ENCODE assay signal across 1 cellular context in genomic region chr16:15073101-15073500, GRCh38.
TF ChIP-seq lines count a peak whose summit lies in the region.

No MANE protein-coding gene starts in this region.

TF ChIP-seq in GM23338, 12 proteins besides CTCF, POLR2A, EP300 and RAD21 (continued from another document):
- TF ChIP-seq, protein P1, sequence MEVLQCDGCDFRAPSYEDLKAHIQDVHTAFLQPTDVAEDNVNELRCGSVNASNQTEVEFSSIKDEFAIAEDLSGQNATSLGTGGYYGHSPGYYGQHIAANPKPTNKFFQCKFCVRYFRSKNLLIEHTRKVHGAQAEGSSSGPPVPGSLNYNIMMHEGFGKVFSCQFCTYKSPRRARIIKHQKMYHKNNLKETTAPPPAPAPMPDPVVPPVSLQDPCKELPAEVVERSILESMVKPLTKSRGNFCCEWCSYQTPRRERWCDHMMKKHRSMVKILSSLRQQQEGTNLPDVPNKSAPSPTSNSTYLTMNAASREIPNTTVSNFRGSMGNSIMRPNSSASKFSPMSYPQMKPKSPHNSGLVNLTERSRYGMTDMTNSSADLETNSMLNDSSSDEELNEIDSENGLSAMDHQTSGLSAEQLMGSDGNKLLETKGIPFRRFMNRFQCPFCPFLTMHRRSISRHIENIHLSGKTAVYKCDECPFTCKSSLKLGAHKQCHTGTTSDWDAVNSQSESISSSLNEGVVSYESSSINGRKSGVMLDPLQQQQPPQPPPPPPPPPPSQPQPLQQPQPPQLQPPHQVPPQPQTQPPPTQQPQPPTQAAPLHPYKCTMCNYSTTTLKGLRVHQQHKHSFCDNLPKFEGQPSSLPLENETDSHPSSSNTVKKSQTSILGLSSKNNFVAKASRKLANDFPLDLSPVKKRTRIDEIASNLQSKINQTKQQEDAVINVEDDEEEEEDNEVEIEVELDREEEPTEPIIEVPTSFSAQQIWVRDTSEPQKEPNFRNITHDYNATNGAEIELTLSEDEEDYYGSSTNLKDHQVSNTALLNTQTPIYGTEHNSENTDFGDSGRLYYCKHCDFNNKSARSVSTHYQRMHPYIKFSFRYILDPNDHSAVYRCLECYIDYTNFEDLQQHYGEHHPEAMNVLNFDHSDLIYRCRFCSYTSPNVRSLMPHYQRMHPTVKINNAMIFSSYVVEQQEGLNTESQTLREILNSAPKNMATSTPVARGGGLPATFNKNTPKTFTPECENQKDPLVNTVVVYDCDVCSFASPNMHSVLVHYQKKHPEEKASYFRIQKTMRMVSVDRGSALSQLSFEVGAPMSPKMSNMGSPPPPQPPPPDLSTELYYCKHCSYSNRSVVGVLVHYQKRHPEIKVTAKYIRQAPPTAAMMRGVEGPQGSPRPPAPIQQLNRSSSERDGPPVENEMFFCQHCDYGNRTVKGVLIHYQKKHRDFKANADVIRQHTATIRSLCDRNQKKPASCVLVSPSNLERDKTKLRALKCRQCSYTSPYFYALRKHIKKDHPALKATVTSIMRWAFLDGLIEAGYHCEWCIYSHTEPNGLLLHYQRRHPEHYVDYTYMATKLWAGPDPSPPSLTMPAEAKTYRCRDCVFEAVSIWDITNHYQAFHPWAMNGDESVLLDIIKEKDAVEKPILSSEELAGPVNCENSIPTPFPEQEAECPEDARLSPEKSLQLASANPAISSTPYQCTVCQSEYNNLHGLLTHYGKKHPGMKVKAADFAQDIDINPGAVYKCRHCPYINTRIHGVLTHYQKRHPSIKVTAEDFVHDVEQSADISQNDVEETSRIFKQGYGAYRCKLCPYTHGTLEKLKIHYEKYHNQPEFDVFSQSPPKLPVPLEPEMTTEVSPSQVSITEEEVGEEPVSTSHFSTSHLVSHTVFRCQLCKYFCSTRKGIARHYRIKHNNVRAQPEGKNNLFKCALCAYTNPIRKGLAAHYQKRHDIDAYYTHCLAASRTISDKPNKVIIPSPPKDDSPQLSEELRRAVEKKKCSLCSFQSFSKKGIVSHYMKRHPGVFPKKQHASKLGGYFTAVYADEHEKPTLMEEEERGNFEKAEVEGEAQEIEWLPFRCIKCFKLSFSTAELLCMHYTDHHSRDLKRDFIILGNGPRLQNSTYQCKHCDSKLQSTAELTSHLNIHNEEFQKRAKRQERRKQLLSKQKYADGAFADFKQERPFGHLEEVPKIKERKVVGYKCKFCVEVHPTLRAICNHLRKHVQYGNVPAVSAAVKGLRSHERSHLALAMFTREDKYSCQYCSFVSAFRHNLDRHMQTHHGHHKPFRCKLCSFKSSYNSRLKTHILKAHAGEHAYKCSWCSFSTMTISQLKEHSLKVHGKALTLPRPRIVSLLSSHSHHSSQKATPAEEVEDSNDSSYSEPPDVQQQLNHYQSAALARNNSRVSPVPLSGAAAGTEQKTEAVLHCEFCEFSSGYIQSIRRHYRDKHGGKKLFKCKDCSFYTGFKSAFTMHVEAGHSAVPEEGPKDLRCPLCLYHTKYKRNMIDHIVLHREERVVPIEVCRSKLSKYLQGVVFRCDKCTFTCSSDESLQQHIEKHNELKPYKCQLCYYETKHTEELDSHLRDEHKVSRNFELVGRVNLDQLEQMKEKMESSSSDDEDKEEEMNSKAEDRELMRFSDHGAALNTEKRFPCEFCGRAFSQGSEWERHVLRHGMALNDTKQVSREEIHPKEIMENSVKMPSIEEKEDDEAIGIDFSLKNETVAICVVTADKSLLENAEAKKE (CRISPR knock-in tag; IDR thresholded peaks at IDR 0.05): no peak
- TF ChIP-seq, protein P2, sequence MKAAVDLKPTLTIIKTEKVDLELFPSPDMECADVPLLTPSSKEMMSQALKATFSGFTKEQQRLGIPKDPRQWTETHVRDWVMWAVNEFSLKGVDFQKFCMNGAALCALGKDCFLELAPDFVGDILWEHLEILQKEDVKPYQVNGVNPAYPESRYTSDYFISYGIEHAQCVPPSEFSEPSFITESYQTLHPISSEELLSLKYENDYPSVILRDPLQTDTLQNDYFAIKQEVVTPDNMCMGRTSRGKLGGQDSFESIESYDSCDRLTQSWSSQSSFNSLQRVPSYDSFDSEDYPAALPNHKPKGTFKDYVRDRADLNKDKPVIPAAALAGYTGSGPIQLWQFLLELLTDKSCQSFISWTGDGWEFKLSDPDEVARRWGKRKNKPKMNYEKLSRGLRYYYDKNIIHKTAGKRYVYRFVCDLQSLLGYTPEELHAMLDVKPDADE (IDR thresholded peaks at IDR 0.05): no peak
- TF ChIP-seq POLR2AphosphoS5 (IDR thresholded peaks at IDR 0.05; ENCODE audit: low read depth): no peak
TF ChIP-seq in GM23338: peak in this region for 0.
